ENCODE assay signal across 17 cellular contexts in the genomic region with DNA sequence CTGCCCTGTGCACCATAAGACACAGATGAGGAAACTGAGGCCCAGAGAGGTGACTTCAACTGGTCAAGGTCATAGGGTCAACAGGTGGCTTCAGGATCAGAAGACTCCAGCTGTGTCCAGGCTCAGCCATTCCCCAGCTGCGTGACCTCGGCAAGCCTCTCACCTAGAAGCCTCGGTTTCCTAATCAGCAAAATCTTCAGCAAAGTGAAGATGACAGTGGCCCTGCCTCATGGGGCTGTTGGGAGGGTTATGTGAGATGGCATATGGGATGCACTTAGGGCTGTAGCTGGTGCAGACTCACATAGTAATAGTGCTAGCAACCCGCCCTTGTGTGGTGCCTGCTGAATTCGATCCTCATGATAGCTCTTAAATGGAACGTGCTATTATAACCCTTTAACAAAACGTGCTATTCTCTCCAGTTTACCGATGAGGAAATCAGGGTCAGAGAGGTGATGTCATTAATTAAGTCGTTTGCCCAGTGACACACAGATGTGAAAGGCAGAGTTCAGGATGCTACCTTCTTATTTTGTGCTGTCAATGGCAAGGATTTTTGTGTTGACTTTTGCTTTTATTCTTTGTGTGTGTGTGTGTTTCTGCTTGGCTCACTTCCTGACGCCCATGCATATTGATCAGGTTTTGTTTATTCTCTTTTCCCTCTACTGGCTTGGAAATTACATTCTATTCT.
"Had no signal": no experiment of that assay in that cellular context is flagged by ENCODE, and none has a peak within 500 bp of the region (broad histone marks: within the 10 kb centered on the region; RNA-seq: fewer than 3 reads in every experiment).

No MANE protein-coding gene starts in this region.

- H3K4me3 ChIP-seq: colonic mucosa, heart left ventricle, mucosa of descending colon, sigmoid colon, thoracic aorta had no signal

- H3K4me1 Mint-ChIP-seq: activated naive CD8-positive, alpha-beta T cell treated with anti-CD3 and anti-CD28 coated beads, Interleukin-2, amount 10 ng/mL, durations not matched to agents 7 days and 5 days; naive thymus-derived CD8-positive, alpha-beta T cell; stimulated activated naive CD8-positive, alpha-beta T cell treated with anti-CD3 and anti-CD28 coated beads, Interleukin-15, amount 100 ng/mL, for 72 hours had no signal

- H3K9me3 ChIP-seq: colonic mucosa, heart left ventricle, mucosa of descending colon, sigmoid colon, thoracic aorta had no signal

- H3K4me1 ChIP-seq: colonic mucosa, foreskin keratinocyte, heart left ventricle, sigmoid colon had no signal

- H3K4me3 Mint-ChIP-seq: activated CD8-positive, alpha-beta T cell treated with anti-CD3 and anti-CD28 coated beads, Interleukin-2, amount 10 ng/mL, durations not matched to agents 7 days and 5 days; activated naive CD8-positive, alpha-beta T cell treated with anti-CD3 and anti-CD28 coated beads, Interleukin-2, amount 10 ng/mL, durations not matched to agents 7 days and 5 days; naive thymus-derived CD8-positive, alpha-beta T cell; stimulated activated naive CD8-positive, alpha-beta T cell treated with anti-CD3 and anti-CD28 coated beads, Interleukin-15, amount 100 ng/mL, for 72 hours had no signal

- ATAC-seq: activated CD8-positive, alpha-beta T cell treated with anti-CD3 and anti-CD28 coated beads, Interleukin-2, amount 10 ng/mL, durations not matched to agents 7 days and 5 days; foreskin keratinocyte; heart left ventricle; mucosa of descending colon; naive thymus-derived CD8-positive, alpha-beta T cell; stimulated activated naive CD8-positive, alpha-beta T cell treated with anti-CD3 and anti-CD28 coated beads, Interleukin-15, amount 100 ng/mL, for 72 hours had no signal

- H3K27me3 ChIP-seq: colonic mucosa had no signal

- H3K27ac Mint-ChIP-seq: activated CD8-positive, alpha-beta T cell treated with anti-CD3 and anti-CD28 coated beads, Interleukin-2, amount 10 ng/mL, durations not matched to agents 7 days and 5 days; activated naive CD8-positive, alpha-beta T cell treated with anti-CD3 and anti-CD28 coated beads, Interleukin-2, amount 10 ng/mL, durations not matched to agents 7 days and 5 days; naive thymus-derived CD8-positive, alpha-beta T cell; stimulated activated naive CD8-positive, alpha-beta T cell treated with anti-CD3 and anti-CD28 coated beads, Interleukin-15, amount 100 ng/mL, for 72 hours had no signal

- H3K36me3 ChIP-seq: colonic mucosa, heart left ventricle, sigmoid colon, thoracic aorta had no signal

- H3K36me3 Mint-ChIP-seq: activated naive CD8-positive, alpha-beta T cell treated with anti-CD3 and anti-CD28 coated beads, Interleukin-2, amount 10 ng/mL, durations not matched to agents 7 days and 5 days; naive thymus-derived CD8-positive, alpha-beta T cell had no signal

- H3K9me3 Mint-ChIP-seq: activated naive CD8-positive, alpha-beta T cell treated with anti-CD3 and anti-CD28 coated beads, Interleukin-2, amount 10 ng/mL, durations not matched to agents 7 days and 5 days; naive thymus-derived CD8-positive, alpha-beta T cell; stimulated activated naive CD8-positive, alpha-beta T cell treated with anti-CD3 and anti-CD28 coated beads, Interleukin-15, amount 100 ng/mL, for 72 hours had no signal

- H3K27ac ChIP-seq: colonic mucosa, foreskin keratinocyte, heart left ventricle, sigmoid colon, thoracic aorta had no signal

- FAIRE-seq: astrocyte, endothelial cell of umbilical vein, islet of Langerhans had no signal

- DNase-seq: activated CD8-positive, alpha-beta memory T cell treated with anti-CD3 and anti-CD28 coated beads, Interleukin-2, amount 50 U/mL, for 48 hours; activated CD8-positive, alpha-beta T cell treated with anti-CD3 and anti-CD28 coated beads, Interleukin-2, amount 10 ng/mL, durations not matched to agents 7 days and 5 days; activated naive CD8-positive, alpha-beta T cell treated with anti-CD3 and anti-CD28 coated beads, Interleukin-2, amount 10 ng/mL, durations not matched to agents 7 days and 5 days; colonic mucosa; foreskin keratinocyte; heart left ventricle; mucosa of descending colon; naive thymus-derived CD8-positive, alpha-beta T cell; sigmoid colon; stimulated activated CD4-positive, alpha-beta T cell treated with anti-CD3 and anti-CD28 coated beads, Interleukin-2, amount 100 ng/mL, for 48 hours; stimulated activated CD8-positive, alpha-beta memory T cell treated with anti-CD3 and anti-CD28 coated beads, Interleukin-4, amount 100 ng/mL, for 48 hours; stimulated activated naive CD8-positive, alpha-beta T cell treated with anti-CD3 and anti-CD28 coated beads, Interleukin-15, amount 100 ng/mL, for 72 hours; T-helper 9 cell had no signal
